ENCODE assay signal across 8 cellular contexts in genomic region chr4:87465739-87466366, GRCh38. TPM values are rescaled to one million over a fixed set of nuclear protein-coding genes. Genes with fewer than 3 reads are reported as not detected.
DNase-seq lines count a peak whose midpoint lies in the region; ATAC-seq and TF ChIP-seq lines count a peak whose summit lies in the region.

No MANE protein-coding gene starts in this region.

- intact Hi-C loops in CD8-positive, alpha-beta T cell (cut with DNase I, micrococcal nuclease) = loop anchor here (1.0 to 5.0 kb wide), 7 partner anchors 91 to 315 kb away; no protein-coding TSS in a partner anchor

- no peaks in the 10 kb centered on the region for H3K36me3 ChIP-seq in CD8-positive, alpha-beta T cell (ENCODE audit: insufficient read depth, low read length)
- H3K36me3 ChIP-seq in brain microvascular endothelial cell (replicated peaks) (no peaks in the 10 kb centered on the region), kidney epithelial cell (ENCODE audit: control insufficient read depth, insufficient read depth, low read length) (no peaks in the 10 kb centered on the region), upper lobe of left lung (no peaks in the 10 kb centered on the region)

- H3K27ac ChIP-seq in CD8-positive, alpha-beta T cell (ENCODE audit: low read depth, low read length) = no peak overlapping the region
- H3K27ac ChIP-seq in brain microvascular endothelial cell (no peak overlapping the region), upper lobe of left lung (no peak overlapping the region)

- no peaks in the 10 kb centered on the region for H3K27me3 Mint-ChIP-seq in CD8-positive, alpha-beta T cell (ENCODE audit: low read depth)

- POLR2A ChIA-PET in CD8-positive, alpha-beta T cell (lab: Charles Lee) = interaction anchor here (0.6 kb wide), 2 partner anchors 28 to 459 kb away, joined by 4 read pairs; no protein-coding TSS in a partner anchor

- no peaks in the 10 kb centered on the region for H3K27me3 ChIP-seq in CD8-positive, alpha-beta T cell (ENCODE audit: insufficient read depth, low read length)
- H3K27me3 ChIP-seq in brain microvascular endothelial cell (replicated peaks) (no peaks in the 10 kb centered on the region), kidney epithelial cell (ENCODE audit: control insufficient read depth, insufficient read depth, low read length) (no peaks in the 10 kb centered on the region), upper lobe of left lung (no peaks in the 10 kb centered on the region)

- TF ChIP-seq POLR2A in upper lobe of left lung (IDR thresholded peaks at IDR 0.05) = no peak

- 48 to 59% methylated on average over 7 of the region's 7 CpGs for WGBS in upper lobe of left lung, 2 donors

- DNase-seq in CD8-positive, alpha-beta T cell = peak in 1 of 7 experiments; percentile 7
- peak; percentile 21 for DNase-seq in NCI-H1694 treated with DMSO at 0.1 percent for 48 hours (lab: John Stamatoyannopoulos, UW)
- DNase-seq in brain microvascular endothelial cell = peak; percentile 51
- DNase-seq in kidney epithelial cell (ENCODE audit: low read depth) = peak; percentile 7
- no peak for DNase-seq in upper lobe of left lung
- no peak for DNase-seq in stimulated activated CD4-positive, alpha-beta T cell treated with anti-CD3 and anti-CD28 coated beads, Interleukin-4, amount 100 ng/mL, for 4 hours

- H3K36me3 Mint-ChIP-seq in CD8-positive, alpha-beta T cell = no peaks in the 10 kb centered on the region

- in situ Hi-C loops in brain microvascular endothelial cell (cut with HindIII; ENCODE audit: low pct_ligation_motif_present, low sequenced_read_pairs) = no loop called here

- peak; percentile 48 for ATAC-seq in CD8-positive, alpha-beta T cell
- ATAC-seq in GM18873 (IDR thresholded peaks at IDR 0.05; ENCODE audit: low FRiP score, unreplicated experiment) (peak; percentile 50), upper lobe of left lung (ENCODE audit: low FRiP score in 2 of 2) (peak in 1 of 2 donors; percentile 67), HG03095 (IDR thresholded peaks at IDR 0.05; ENCODE audit: unreplicated experiment) (no peak)

- CTCF ChIA-PET in CD8-positive, alpha-beta T cell (lab: Charles Lee) = interaction anchor here (0.6 to 8.8 kb wide), 24 partner anchors 11 to 967 kb away, joined by 3 to 120 read pairs (median 4); partner anchors contain the start of genes HSD17B11 and HSD17B13

- no peaks in the 10 kb centered on the region for H3K4me1 Mint-ChIP-seq in CD8-positive, alpha-beta T cell (ENCODE audit: low read depth)

- peak; percentile 82 for TF ChIP-seq CTCF in CD8-positive, alpha-beta T cell (IDR thresholded peaks at IDR 0.05)
- TF ChIP-seq CTCF in brain microvascular endothelial cell (IDR thresholded peaks at IDR 0.05; ENCODE audit: low read depth, low read length, missing control alignments) (peak; percentile 26), kidney epithelial cell (IDR thresholded peaks at IDR 0.05; ENCODE audit: insufficient read depth, low read length, poor library complexity, severe bottlenecking) (peak; percentile 55), upper lobe of left lung (IDR thresholded peaks at IDR 0.05) (peak; percentile 25 to 66 (median 60))

- H3K27ac Mint-ChIP-seq in CD8-positive, alpha-beta T cell = no peak overlapping the region

- no peaks in the 10 kb centered on the region for H3K4me1 ChIP-seq in CD8-positive, alpha-beta T cell (ENCODE audit: insufficient read depth, low read length)
- H3K4me1 ChIP-seq in upper lobe of left lung = no peaks in the 10 kb centered on the region

- H3K9me3 Mint-ChIP-seq in CD8-positive, alpha-beta T cell = no peaks in the 10 kb centered on the region

- no peak overlapping the region for H3K4me3 Mint-ChIP-seq in CD8-positive, alpha-beta T cell

- no peaks in the 10 kb centered on the region for H3K9me3 ChIP-seq in CD8-positive, alpha-beta T cell (ENCODE audit: low read length)
- no peaks in the 10 kb centered on the region for H3K9me3 ChIP-seq in upper lobe of left lung

- H3K4me3 ChIP-seq in CD8-positive, alpha-beta T cell (ENCODE audit: low read depth, low read length) = no peak overlapping the region
- H3K4me3 ChIP-seq in brain microvascular endothelial cell (ENCODE audit: low read depth, low read length) (no peak overlapping the region), kidney epithelial cell (ENCODE audit: low read depth, low read length) (no peak overlapping the region), upper lobe of left lung (no peak overlapping the region)

- no peak for TF ChIP-seq EP300 in upper lobe of left lung (IDR thresholded peaks at IDR 0.05)

RNA-seq across cellular contexts. Expression of gene NUDT9, which starts 43.5 kb away (rescaled TPM):
- total RNA-seq in CD8-positive, alpha-beta T cell = 1 to 10 TPM; 4.9 to 6.4 TPM
- total RNA-seq in kidney epithelial cell (22.3 and 26.6 TPM in 2 replicates), upper lobe of left lung (10 to 100 TPM; 11.5 to 44.8 (median 31.0) TPM)

Comparison
In these comparisons a context has a peak if more than half of its experiments do, and no peak if none do; other contexts are left out.
1. DNase-seq: peak in NCI-H1694 treated with DMSO at 0.1 percent for 48 hours (single experiment), brain microvascular endothelial cell (single experiment) and kidney epithelial cell (single experiment); none in upper lobe of left lung (0 of 2) and stimulated activated CD4-positive, alpha-beta T cell treated with anti-CD3 and anti-CD28 coated beads, Interleukin-4, amount 100 ng/mL, for 4 hours (0 of 2).
2. CTCF ChIP-seq: peak in every context shown above with its lines; median percentile 82 in CD8-positive, alpha-beta T cell; 60 in upper lobe of left lung; 55 in kidney epithelial cell; 26 in brain microvascular endothelial cell.